Comparison of ENCODE assay signal across 17 cellular contexts in genomic region chr13:96772426-96772825, GRCh38.
A peak's percentile ranks its signal among the peaks of the same experiment; 100 is the strongest.
DNase-seq lines count a peak whose midpoint lies in the region; ATAC-seq and TF ChIP-seq lines count a peak whose summit lies in the region.
"Had no signal": no experiment of that assay in that cellular context is flagged by ENCODE, and none has a peak within 500 bp of the region (broad histone marks: within the 10 kb centered on the region; RNA-seq: fewer than 3 reads in every experiment).

No MANE protein-coding gene starts in this region.

- no peak for TF ChIP-seq CTCF in type B pancreatic cell (conservative IDR thresholded peaks at IDR 0.05)
- TF ChIP-seq CTCF in OCI-LY7 (conservative IDR thresholded peaks at IDR 0.05; ENCODE audit: low read length) = no peak

- no peaks in the 10 kb centered on the region for H3K9me3 ChIP-seq in OCI-LY7 (ENCODE audit: low read length)

- H3K9me3 Mint-ChIP-seq in type B pancreatic cell = peaks cover 8% of the 10 kb centered on the region

- H3K4me2 ChIP-seq in OCI-LY7 (ENCODE audit: low read length) = no peak overlapping the region

- no peaks in the 10 kb centered on the region for H3K9me2 ChIP-seq in OCI-LY7 (ENCODE audit: insufficient read depth, low read length)

- peaks cover 6% of the 10 kb centered on the region for H3K4me1 ChIP-seq in OCI-LY7 (ENCODE audit: insufficient read depth, low read length, poor library complexity, severe bottlenecking)

- BruUV-seq in OCI-LY7 (replicated peaks; lab: Mats Ljungman, UMichigan) = no TSS peak

- CTCF ChIA-PET in OCI-LY7 (lab: Charles Lee; ENCODE audit: unreplicated experiment) = no interaction called here

- no peaks in the 10 kb centered on the region for H3K36me3 Mint-ChIP-seq in type B pancreatic cell
- H3K36me3 Mint-ChIP-seq: CD14-positive monocyte; CD8-positive, alpha-beta T cell had no signal

- no peak overlapping the region for H2AFZ ChIP-seq in OCI-LY7 (ENCODE audit: low read length)

- no peaks in the 10 kb centered on the region for H4K20me1 ChIP-seq in OCI-LY7 (ENCODE audit: insufficient read depth, low read length)

- ATAC-seq in GM18909 (IDR thresholded peaks at IDR 0.05; ENCODE audit: poor library complexity, unreplicated experiment) = peak; percentile 12
- no peak for ATAC-seq in left ventricle myocardium superior
- ATAC-seq: CD8-positive, alpha-beta T cell had no signal

- peak overlapping the region; percentile 86 for H3K27ac Mint-ChIP-seq in type B pancreatic cell
- H3K27ac Mint-ChIP-seq: B cell; CD14-positive monocyte; CD8-positive, alpha-beta T cell had no signal

- peak overlapping the region; percentile 92 for H3K27ac ChIP-seq in epithelial cell of prostate
- H3K27ac ChIP-seq in OCI-LY7 (ENCODE audit: low read depth, low read length, poor library complexity, severe bottlenecking) = no peak overlapping the region

- no peaks in the 10 kb centered on the region for H3K36me3 ChIP-seq in OCI-LY7 (ENCODE audit: insufficient read depth, low read length)

- POLR2A ChIA-PET in OCI-LY7 (lab: Charles Lee) = no interaction called here

- no peaks in the 10 kb centered on the region for H3K27me3 Mint-ChIP-seq in type B pancreatic cell
- H3K27me3 Mint-ChIP-seq: B cell had no signal

- no peak overlapping the region for H3K4me3 Mint-ChIP-seq in type B pancreatic cell
- H3K4me3 Mint-ChIP-seq: B cell; CD14-positive monocyte; CD8-positive, alpha-beta T cell; H9 had no signal

- intact Hi-C loops in OCI-LY7 (cut with micrococcal nuclease; ENCODE audit: unreplicated experiment) (no loop called here), left ventricle myocardium superior (cut with micrococcal nuclease) (no loop called here)

- H3K79me2 ChIP-seq in OCI-LY7 (ENCODE audit: insufficient read depth, low read depth, low read length) = no peaks in the 10 kb centered on the region

- DNase-seq in amniotic epithelial cell (ENCODE audit: low read depth) = peak; percentile 33
- DNase-seq in epithelial cell of prostate (ENCODE audit: low read depth, low spot score) = peak; percentile 67
- no peak for DNase-seq in type B pancreatic cell (ENCODE audit: extremely low spot score, unreplicated experiment)
- no peak for DNase-seq in OCI-LY7 (ENCODE audit: low spot score)
- DNase-seq in left ventricle myocardium superior = no peak
- no peak for DNase-seq in NCI-H526 treated with DMSO at 0.1 percent for 48 hours (lab: John Stamatoyannopoulos, UW)
- DNase-seq: CD8-positive, alpha-beta T cell; COR-L47; DMS153; DMS79 treated with DMSO at 0.1 percent for 48 hours; EL; GOT3; H9; IMR-90 had no signal

- H3K4me3 ChIP-seq in OCI-LY7 (ENCODE audit: low read depth, low read length, poor library complexity, severe bottlenecking) = no peak overlapping the region

- peaks cover 20% of the 10 kb centered on the region for H3K4me1 Mint-ChIP-seq in type B pancreatic cell (ENCODE audit: unreplicated experiment)
- H3K4me1 Mint-ChIP-seq: B cell, CD14-positive monocyte had no signal

Comparison
In these comparisons a context has a peak if more than half of its experiments do, and no peak if none do; other contexts are left out.
1. DNase-seq: peak in amniotic epithelial cell (single experiment) and epithelial cell of prostate (single experiment); none in type B pancreatic cell (single experiment), OCI-LY7 (single experiment), left ventricle myocardium superior (single experiment) and NCI-H526 treated with DMSO at 0.1 percent for 48 hours (single experiment).